ENCODE assay signal across 8 cellular contexts in genomic region chr2:201257381-201257940, GRCh38. TPM values are rescaled to one million over a fixed set of nuclear protein-coding genes. Genes with fewer than 3 reads are reported as not detected.
DNase-seq lines count a peak whose midpoint lies in the region; ATAC-seq, FAIRE-seq and TF ChIP-seq lines count a peak whose summit lies in the region.

No MANE protein-coding gene starts in this region.

- CTCF ChIA-PET in endothelial cell of umbilical vein (lab: Charles Lee): interaction anchor here (0.6 to 1.2 kb wide), 3 partner anchors 15 to 176 kb away, joined by 3 read pairs; partner anchors contain the start of gene CASP10

- dilution Hi-C loops in endothelial cell of umbilical vein (cut with MboI; ENCODE audit: extremely low pct_ligation_motif_present, low sequenced_read_pairs): no loop called here

- no peaks in the 10 kb centered on the region for H3K27me3 Mint-ChIP-seq in nephron progenitor cell (ENCODE audit: low read depth, poor library complexity)

- no peaks in the 10 kb centered on the region for H4K20me1 ChIP-seq in endothelial cell of umbilical vein (replicated peaks; ENCODE audit: control insufficient read depth, extremely low read depth, insufficient read depth, low read length)

- no peak overlapping the region for H3K4me3 Mint-ChIP-seq in nephron progenitor cell

- peaks cover 30% of the 10 kb centered on the region for H3K4me1 ChIP-seq in endothelial cell of umbilical vein (ENCODE audit: control insufficient read depth, extremely low read depth, insufficient read depth, low read length)

- peak overlapping the region; percentile 96 for H3K9ac ChIP-seq in endothelial cell of umbilical vein (replicated peaks; ENCODE audit: extremely low read depth, insufficient read depth, low read length)

- no peaks in the 10 kb centered on the region for H3K36me3 ChIP-seq in endothelial cell of umbilical vein (ENCODE audit: control insufficient read depth in 2 of 2, extremely low read depth in 1 of 2, insufficient read depth in 2 of 2, low read length in 2 of 2)

- peak overlapping the region; percentile 98 for H3K27ac ChIP-seq in endothelial cell of umbilical vein (ENCODE audit: insufficient read depth, low read depth, low read length)

- ATAC-seq in GM21737 (IDR thresholded peaks at IDR 0.05; ENCODE audit: unreplicated experiment): peak; percentile 42

- WGBS in lower leg skin, 2 donors: 2 to 11% methylated on average over 11 of the region's 11 CpGs

- H3K4me3 ChIP-seq in endothelial cell of umbilical vein (replicated peaks in 1 of 3; ENCODE audit: insufficient read depth in 1 of 3, low read depth in 1 of 3, low read length in 3 of 3) (peak overlapping the region; percentile 43 to 80 (median 78)), lower leg skin (ENCODE audit: low read depth, poor library complexity, severe bottlenecking) (no peak overlapping the region)

- peaks cover 10% of the 10 kb centered on the region for H3K79me2 ChIP-seq in endothelial cell of umbilical vein (ENCODE audit: control insufficient read depth, insufficient read depth, low read length)

- POLR2A ChIA-PET in endothelial cell of umbilical vein (lab: Charles Lee): no interaction called here

- DNase-seq in GF-D8 (lab: John Stamatoyannopoulos, UW): peak; percentile 79
- peak; percentile 90 for DNase-seq in KG1 (lab: John Stamatoyannopoulos, UW)
- peak; percentile 24 for DNase-seq in activated CD4-positive, alpha-beta T cell treated with anti-CD3 and anti-CD28 coated beads for 1 hour
- no peak for DNase-seq in endothelial cell of umbilical vein (ENCODE audit: low read depth, low spot score)
- no peak for DNase-seq in nephron progenitor cell
- DNase-seq in lower leg skin (ENCODE audit: low spot score in 2 of 2): no peak
- no peak for DNase-seq in NCI-H1105 treated with DMSO at 0.1 percent for 48 hours (lab: John Stamatoyannopoulos, UW)

- peak overlapping the region; percentile 89 for H2AFZ ChIP-seq in endothelial cell of umbilical vein (ENCODE audit: low read depth, low read length)

- TF ChIP-seq CTCF in endothelial cell of umbilical vein (IDR thresholded peaks at IDR 0.05; ENCODE audit: extremely low read depth in 1 of 2, insufficient read depth in 1 of 2, low read depth in 1 of 2, low read length in 2 of 2): no peak
- TF ChIP-seq CTCF in nephron progenitor cell (IDR thresholded peaks at IDR 0.05): no peak
- TF ChIP-seq CTCF in lower leg skin (IDR thresholded peaks at IDR 0.05): no peak

- H3K4me1 Mint-ChIP-seq in nephron progenitor cell: peaks cover 50% of the 10 kb centered on the region

- H3K27ac Mint-ChIP-seq in nephron progenitor cell: peak overlapping the region; percentile 98

- no peaks in the 10 kb centered on the region for H3K27me3 ChIP-seq in endothelial cell of umbilical vein (ENCODE audit: control insufficient read depth in 2 of 2, insufficient read depth in 2 of 2, low read length in 2 of 2)

- no TSS peak for BruUV-seq in endothelial cell of umbilical vein (replicated peaks; lab: Mats Ljungman, UMichigan)

- peak overlapping the region; percentile 92 for H3K4me2 ChIP-seq in endothelial cell of umbilical vein (ENCODE audit: insufficient read depth, low read length)

- no peaks in the 10 kb centered on the region for H3K36me3 Mint-ChIP-seq in nephron progenitor cell (ENCODE audit: low read depth)

- no peaks in the 10 kb centered on the region for H3K9me1 ChIP-seq in endothelial cell of umbilical vein (replicated peaks; ENCODE audit: control insufficient read depth, extremely low read depth, insufficient read depth, low read length)

- no peaks in the 10 kb centered on the region for H3K9me3 ChIP-seq in endothelial cell of umbilical vein (replicated peaks; ENCODE audit: control insufficient read depth, insufficient read depth, low read length)

- intact Hi-C loops in endothelial cell of umbilical vein (cut with micrococcal nuclease) (loop anchor here (5.0 kb wide), 3 partner anchors 105 to 440 kb away; partner anchors contain the start of gene MPP4), lower leg skin (cut with DNase I; ENCODE audit: low total_unique reads) (no loop called here)

- peak; percentile 48 for TF ChIP-seq POLR2A in endothelial cell of umbilical vein (IDR thresholded peaks at IDR 0.05; ENCODE audit: low read depth, low read length)
- TF ChIP-seq POLR2A in lower leg skin (IDR thresholded peaks at IDR 0.05): no peak

- FAIRE-seq in endothelial cell of umbilical vein (lab: Jason Lieb, UNC): no peak

- no peaks in the 10 kb centered on the region for H3K9me3 Mint-ChIP-seq in nephron progenitor cell

TF ChIP-seq in endothelial cell of umbilical vein, 7 proteins besides CTCF, POLR2A, EP300 and RAD21:
- TF ChIP-seq MYC (IDR thresholded peaks at IDR 0.05; ENCODE audit: low read depth, low read length) (no peak), GATA2 (IDR thresholded peaks at IDR 0.05; ENCODE audit: insufficient read depth, insufficient read length, low read depth, low read length) (no peak), FOS (IDR thresholded peaks at IDR 0.05; ENCODE audit: borderline replicate concordance, insufficient read depth, low read length) (no peak), MAX (IDR thresholded peaks at IDR 0.05; ENCODE audit: insufficient read depth, insufficient read length) (no peak), POLR2AphosphoS5 (IDR thresholded peaks at IDR 0.05; ENCODE audit: insufficient read depth, low read depth, low read length) (peak; percentile 40)

RNA-seq across cellular contexts. Expression of gene CASP8, which starts 2.9 kb away (rescaled TPM):
- total RNA-seq in endothelial cell of umbilical vein (5.8 and 8.8 TPM in 2 replicates), lower leg skin (10 to 100 TPM; 10.9 to 26.4 (median 18.5) TPM)
- polyA plus RNA-seq in endothelial cell of umbilical vein: 3.5 and 5.3 TPM in 2 replicates
- 4.4 and 9.6 TPM in 2 replicates for polyA plus RNA-seq in endothelial cell of umbilical vein (2011; cell fraction: cytosol; rRNA removed)
- polyA plus RNA-seq in endothelial cell of umbilical vein (2011; cell fraction: nucleus; rRNA removed): 17.3 and 17.7 TPM in 2 replicates
- polyA plus RNA-seq in endothelial cell of umbilical vein (2012): 7.0 and 9.0 TPM in 2 replicates
- polyA minus RNA-seq in endothelial cell of umbilical vein: 1.6 and 4.6 TPM in 2 replicates
- 10.7 TPM for polyA minus RNA-seq in endothelial cell of umbilical vein (2011; cell fraction: cytosol; rRNA and poly(A)+ RNA removed)
- polyA minus RNA-seq in endothelial cell of umbilical vein (2011; cell fraction: nucleus; rRNA and poly(A)+ RNA removed): 3.8 and 4.2 TPM in 2 replicates

Comparison
In these comparisons a context has a peak if more than half of its experiments do, and no peak if none do; other contexts are left out.
1. DNase-seq: peak in GF-D8 (single experiment), KG1 (single experiment) and activated CD4-positive, alpha-beta T cell treated with anti-CD3 and anti-CD28 coated beads for 1 hour (single experiment); none in endothelial cell of umbilical vein (single experiment), nephron progenitor cell (single experiment), lower leg skin (0 of 2) and NCI-H1105 treated with DMSO at 0.1 percent for 48 hours (single experiment).